In the genomic region with DNA sequence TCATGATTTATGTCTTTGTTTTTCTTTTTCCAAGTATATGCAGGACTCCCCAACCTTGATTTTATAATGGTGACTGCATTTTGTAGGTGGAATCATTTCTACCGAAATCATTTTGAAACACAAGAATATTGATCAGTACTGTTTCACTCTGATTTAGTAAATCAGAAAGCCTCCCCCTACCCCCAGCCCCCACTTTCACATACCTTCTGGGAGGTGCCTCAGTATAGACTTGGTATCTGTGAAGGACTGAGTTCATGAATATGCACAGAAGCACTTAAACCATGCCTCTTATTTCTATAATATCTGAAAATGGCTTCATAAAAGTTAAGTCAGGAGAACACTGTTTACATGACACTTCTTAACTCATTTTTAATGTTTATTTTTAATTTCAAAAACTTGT, we compare ENCODE assay signal across 26 cellular contexts.
"Had no signal": no experiment of that assay in that cellular context is flagged by ENCODE, and none has a peak within 500 bp of the region (broad histone marks: within the 10 kb centered on the region; RNA-seq: fewer than 3 reads in every experiment).

No MANE protein-coding gene starts in this region.

- H3K4me1 Mint-ChIP-seq: immature natural killer cell, naive B cell, natural killer cell had no signal

- H3K9me3 Mint-ChIP-seq: immature natural killer cell; naive B cell; natural killer cell; stimulated activated naive CD8-positive, alpha-beta T cell treated with anti-CD3 and anti-CD28 coated beads, Interleukin-15, Interleukin-2, amounts not matched to agents 100 ng/mL and 50 ng/mL, for 24 hours had no signal

- H3K27me3 ChIP-seq: ovary, right atrium auricular region, suprapubic skin, tibial artery, upper lobe of right lung had no signal

- ATAC-seq: natural killer cell, sciatic nerve, upper lobe of right lung had no signal

- FAIRE-seq: islet of Langerhans, urothelium cell line had no signal

- H3K36me3 ChIP-seq: left ventricle myocardium inferior, ovary, right atrium auricular region, suprapubic skin, thoracic aorta had no signal

- DNase-seq: hypothalamus; immature natural killer cell; left ventricle myocardium inferior; mesendoderm; naive B cell; natural killer cell; ovary; stimulated activated CD4-positive, alpha-beta T cell treated with anti-CD3 and anti-CD28 coated beads, Interleukin-12 subunit alpha, Interleukin-12 subunit beta, amount 100 ng/mL, for 4 hours; stimulated activated CD4-positive, alpha-beta T cell treated with anti-CD3 and anti-CD28 coated beads, Interleukin-15, amount 100 ng/mL, for 24 hours; stimulated activated CD4-positive, alpha-beta T cell treated with anti-CD3 and anti-CD28 coated beads, Interleukin-2, amount 100 ng/mL, for 24 hours; stimulated activated CD4-positive, alpha-beta T cell treated with anti-CD3 and anti-CD28 coated beads, Interleukin-4, amount 100 ng/mL, for 1 hour; stimulated activated naive CD4-positive, alpha-beta T cell; tibial artery; trophoblast cell; upper lobe of right lung had no signal

- H3K27ac Mint-ChIP-seq: immature natural killer cell; mesothelial cell of epicardium; naive B cell; natural killer cell; progenitor cell of endocrine pancreas; stimulated activated naive CD8-positive, alpha-beta T cell treated with anti-CD3 and anti-CD28 coated beads, Interleukin-15, Interleukin-2, amounts not matched to agents 100 ng/mL and 50 ng/mL, for 24 hours had no signal

- H3K4me1 ChIP-seq: upper lobe of right lung had no signal

- H3K4me3 Mint-ChIP-seq: immature natural killer cell; mesothelial cell of epicardium; naive B cell; natural killer cell; stimulated activated naive CD8-positive, alpha-beta T cell treated with anti-CD3 and anti-CD28 coated beads, Interleukin-15, Interleukin-2, amounts not matched to agents 100 ng/mL and 50 ng/mL, for 24 hours had no signal

- H3K27ac ChIP-seq: left ventricle myocardium inferior, ovary, right atrium auricular region, skin epidermis, suprapubic skin, thoracic aorta, tibial artery, upper lobe of right lung had no signal

- H3K4me3 ChIP-seq: left ventricle myocardium inferior, lung, ovary, right atrium auricular region, skin epidermis, suprapubic skin, thoracic aorta, tibial artery, upper lobe of right lung had no signal

- H3K9me3 ChIP-seq: left ventricle myocardium inferior, ovary, right atrium auricular region, suprapubic skin, thoracic aorta, tibial artery, upper lobe of right lung had no signal

- H3K27me3 Mint-ChIP-seq: naive B cell; progenitor cell of endocrine pancreas; stimulated activated naive CD8-positive, alpha-beta T cell treated with anti-CD3 and anti-CD28 coated beads, Interleukin-15, Interleukin-2, amounts not matched to agents 100 ng/mL and 50 ng/mL, for 24 hours had no signal
